ENCODE assay signal across 11 cellular contexts in the genomic region with DNA sequence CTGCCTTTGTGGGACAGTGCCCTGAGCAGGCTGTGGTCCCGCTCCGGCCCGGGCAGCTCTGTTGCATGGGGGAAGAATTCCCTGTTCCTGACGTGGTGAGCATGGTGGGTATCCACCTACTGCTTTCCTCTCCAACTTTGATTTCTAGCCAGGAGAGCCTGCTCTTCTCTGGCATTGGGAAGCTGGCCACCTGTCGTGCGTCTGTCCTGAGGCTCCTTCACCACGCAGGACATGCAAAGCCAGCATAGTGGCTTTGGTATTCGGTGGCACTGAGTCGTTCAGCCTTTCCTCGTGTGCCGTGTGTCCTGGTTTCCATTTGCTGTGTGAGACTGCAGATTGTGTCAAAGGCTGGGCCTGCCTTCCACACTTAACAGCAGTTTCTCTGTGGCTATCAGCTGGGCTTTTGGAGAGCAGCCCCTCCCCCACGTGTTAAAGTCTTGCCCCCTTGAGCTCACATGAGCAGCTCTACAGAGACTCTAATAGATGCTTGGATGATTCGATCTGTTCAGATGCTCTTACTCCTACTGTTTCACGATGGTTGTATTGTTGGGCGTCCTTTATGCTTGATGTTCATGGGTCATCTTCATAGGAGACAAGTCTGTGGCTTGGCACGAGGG. TPM values are rescaled to one million over a fixed set of nuclear protein-coding genes. Genes with fewer than 3 reads are reported as not detected.
DNase-seq lines count a peak whose midpoint lies in the region; ATAC-seq and TF ChIP-seq lines count a peak whose summit lies in the region.
"Had no signal": no experiment of that assay in that cellular context is flagged by ENCODE, and none has a peak within 500 bp of the region (broad histone marks: within the 10 kb centered on the region; RNA-seq: fewer than 3 reads in every experiment).

No MANE protein-coding gene starts in this region.

- peak; percentile 52 for DNase-seq in GM12865 (ENCODE audit: low read depth)
- no peak for DNase-seq in dorsolateral prefrontal cortex
- no peak for DNase-seq in NCI-H226
- no peak for DNase-seq in medulla oblongata (ENCODE audit: extremely low spot score)
- DNase-seq: DND-41, NCI-H1092 treated with DMSO at 0.1 percent for 48 hours, retina had no signal

- peak overlapping the region; percentile 89 to 98 (median 94) for H3K27ac Mint-ChIP-seq in IgD-negative memory B cell

- H3K4me3 Mint-ChIP-seq in IgD-negative memory B cell = peak overlapping the region; percentile 66 to 87 (median 78)

- no peaks in the 10 kb centered on the region for H3K9me3 Mint-ChIP-seq in IgD-negative memory B cell

- TF ChIP-seq CTCF in GM12865 (IDR thresholded peaks at IDR 0.05; ENCODE audit: insufficient read depth, low read depth, low read length, missing control alignments) (no peak), dorsolateral prefrontal cortex (IDR thresholded peaks at IDR 0.05 in 54 of 56, conservative IDR thresholded peaks at IDR 0.05 in 2 of 56; ENCODE audit: low read depth in 1 of 56, partially characterized antibody in 56 of 56) (no peak)

- intact Hi-C loops in dorsolateral prefrontal cortex (cut with DNase I) = loop anchor here (2.0 to 5.0 kb wide), 2 partner anchors 93 to 96 kb away; no protein-coding TSS in a partner anchor

- ATAC-seq in HG02763 (IDR thresholded peaks at IDR 0.05; ENCODE audit: unreplicated experiment) = no peak
- ATAC-seq: body of pancreas had no signal

- H3K27ac ChIP-seq in dorsolateral prefrontal cortex (peak overlapping the region in 47 of 59 donors; percentile 9 to 79 (median 59)), skin epidermis (peak overlapping the region in 16 of 21 experiments; percentile 5 to 85 (median 48))
- H3K27ac ChIP-seq: body of pancreas had no signal

- peaks cover 47 to 61% (median 61%) of the 10 kb centered on the region in 3 donors for H3K4me1 Mint-ChIP-seq in IgD-negative memory B cell

- H3K4me3 ChIP-seq in GM12865 (ENCODE audit: low read depth, low read length) (peak overlapping the region; percentile 45), dorsolateral prefrontal cortex (no peak overlapping the region), skin epidermis (no peak overlapping the region)
- H3K4me3 ChIP-seq: body of pancreas had no signal

- H3K27me3 ChIP-seq in dorsolateral prefrontal cortex = peaks cover 0 to 42% (median 4%) of the 10 kb centered on the region in 45 donors
- H3K27me3 ChIP-seq: body of pancreas had no signal

- H3K27me3 Mint-ChIP-seq in IgD-negative memory B cell = no peaks in the 10 kb centered on the region

- H3K36me3 Mint-ChIP-seq in IgD-negative memory B cell = no peaks in the 10 kb centered on the region

RNA-seq across cellular contexts. Expression of a gene that starts 46.4 kb away (rescaled TPM):
- 5.1 TPM for polyA plus RNA-seq in IgD-negative memory B cell
- total RNA-seq in dorsolateral prefrontal cortex = 100 to 1,000 TPM in 11 of 120 experiments, 10 to 100 TPM in 109; 37.8 to 131 (median 77.3) TPM
